17 cellular contexts compared by ENCODE assay signal in genomic region chr16:64159986-64160385, GRCh38.
DNase-seq lines count a peak whose midpoint lies in the region; FAIRE-seq and TF ChIP-seq lines count a peak whose summit lies in the region.
"Had no signal": no experiment of that assay in that cellular context is flagged by ENCODE, and none has a peak within 500 bp of the region (broad histone marks: within the 10 kb centered on the region; RNA-seq: fewer than 3 reads in every experiment).

No MANE protein-coding gene starts in this region.

- H3K18ac ChIP-seq in H1 (ENCODE audit: extremely low read depth, low read length) (no peak overlapping the region), mesendoderm (ENCODE audit: low read length) (no peak overlapping the region)

- no peak for TF ChIP-seq CTCF in H1 (IDR thresholded peaks at IDR 0.05; ENCODE audit: control extremely low read depth in 1 of 3, insufficient read depth in 1 of 3, low read depth in 1 of 3, low read length in 3 of 3)
- no peak for TF ChIP-seq CTCF in Caco-2 (IDR thresholded peaks at IDR 0.05; ENCODE audit: insufficient read depth in 1 of 2, low read depth in 1 of 2, low read length in 1 of 2, severe bottlenecking in 1 of 2, unreplicated experiment in 1 of 2)

- no peak overlapping the region for H3K4me2 ChIP-seq in H1 (ENCODE audit: insufficient read depth in 1 of 2, low read depth in 2 of 2, low read length in 2 of 2)
- H3K4me2 ChIP-seq in mesendoderm (ENCODE audit: low read length) = no peak overlapping the region

- no TSS peak for BruUV-seq in Caco-2 (replicated peaks; lab: Mats Ljungman, UMichigan)

- POLR2A ChIA-PET in H1 (lab: Charles Lee; ENCODE audit: partially characterized antibody) = no interaction called here
- POLR2A ChIA-PET in Caco-2 (lab: Charles Lee) = no interaction called here

- H3K79me2 ChIP-seq in H1 (ENCODE audit: control insufficient read depth in 1 of 2, insufficient read depth in 2 of 2, low read length in 2 of 2) (no peaks in the 10 kb centered on the region), mesendoderm (ENCODE audit: control insufficient read depth, insufficient read depth, low read length) (no peaks in the 10 kb centered on the region)

- H3K23me2 ChIP-seq in H1 (ENCODE audit: low read depth, low read length) = no peaks in the 10 kb centered on the region

- no peak overlapping the region for H2BK20ac ChIP-seq in H1 (ENCODE audit: low read length)

- CTCF ChIA-PET in H1 (lab: Charles Lee; ENCODE audit: partially characterized antibody) (interaction anchor here (0.7 kb wide), 1 partner anchor 957 kb away, joined by 4 read pairs; no protein-coding TSS in a partner anchor), Caco-2 (lab: Charles Lee) (no interaction called here)

- H4K8ac ChIP-seq in H1 (ENCODE audit: extremely low read depth, insufficient read depth, low read length) (no peak overlapping the region), mesendoderm (ENCODE audit: low read depth, low read length) (no peak overlapping the region)

- no peak overlapping the region for H3K23ac ChIP-seq in H1 (ENCODE audit: insufficient read length)
- no peak overlapping the region for H3K23ac ChIP-seq in mesendoderm (ENCODE audit: low read length)

- WGBS in H1 (ENCODE audit: extremely low coverage in 1 of 2, insufficient coverage in 1 of 2, insufficient read length in 1 of 2, insufficient replicate concordance in 2 of 2, low coverage in 1 of 2, low lambda C conversion rate in 2 of 2, missing lambda C conversion rate in 1 of 2), 2 experiments = 94% methylated on average over 2 of the region's 2 CpGs; no CpG with 5 or more reads in 1 of the 2 experiments
- WGBS in mesendoderm (ENCODE audit: extremely low coverage, insufficient coverage, low lambda C conversion rate) = no CpG with 5 or more reads among the region's 2 CpGs

- H3K4ac ChIP-seq in H1 (replicated peaks; ENCODE audit: insufficient read length, low read depth, low read length) = no peak overlapping the region
- no peak overlapping the region for H3K4ac ChIP-seq in mesendoderm (ENCODE audit: low read depth, low read length)

- H3K9me3 Mint-ChIP-seq in Caco-2 (ENCODE audit: unreplicated experiment) = no peaks in the 10 kb centered on the region

- no peak for TF ChIP-seq RAD21 in H1 (IDR thresholded peaks at IDR 0.05 in 1 of 2, conservative IDR thresholded peaks at IDR 0.05 in 1 of 2; ENCODE audit: low read depth in 2 of 2, low read length in 2 of 2)

- TF ChIP-seq EP300 in H1 (IDR thresholded peaks at IDR 0.05; ENCODE audit: borderline replicate concordance in 1 of 2, low read depth in 2 of 2, low read length in 2 of 2) = no peak

- H3K56ac ChIP-seq in H1 (replicated peaks; ENCODE audit: insufficient read length, low read depth, low read length) (no peak overlapping the region), mesendoderm (ENCODE audit: low read length) (no peak overlapping the region)

- no peaks in the 10 kb centered on the region for H3K4me1 Mint-ChIP-seq in Caco-2 (ENCODE audit: low read depth, unreplicated experiment)
- H3K4me1 Mint-ChIP-seq: IgD-negative memory B cell had no signal

- H3K79me1 ChIP-seq in H1 (ENCODE audit: low read depth, low read length) (no peaks in the 10 kb centered on the region), mesendoderm (ENCODE audit: low read length) (no peaks in the 10 kb centered on the region)

- peak; percentile 24 for FAIRE-seq in H1 (lab: Jason Lieb, UNC)
- FAIRE-seq: HTR-8/SVneo had no signal

- no peak overlapping the region for H4K91ac ChIP-seq in H1 (replicated peaks; ENCODE audit: insufficient read length, low read length)

- H3K4me1 ChIP-seq in H1 (replicated peaks in 1 of 4; ENCODE audit: control insufficient read depth in 3 of 4, insufficient read depth in 4 of 4, low read length in 3 of 4) = 0 out of 7 replicates have a peak, but pooled peaks cover 0 to 2% (median 0%) of the 10 kb centered on the region in 4 experiments
- no peaks in the 10 kb centered on the region for H3K4me1 ChIP-seq in mesendoderm (ENCODE audit: control insufficient read depth, low read depth, low read length)
- no peaks in the 10 kb centered on the region for H3K4me1 ChIP-seq in Caco-2
- H3K4me1 ChIP-seq: HAP-1 had no signal

- no peaks in the 10 kb centered on the region for H4K20me1 ChIP-seq in H1 (replicated peaks in 1 of 2; ENCODE audit: control insufficient read depth in 1 of 2, insufficient read depth in 2 of 2, low read length in 2 of 2)

- no peak overlapping the region for H3K27ac Mint-ChIP-seq in Caco-2 (ENCODE audit: unreplicated experiment)
- H3K27ac Mint-ChIP-seq: IgD-negative memory B cell had no signal

- DNase-seq in GM04504 (ENCODE audit: low read depth) = peak; percentile 17
- DNase-seq in MG63 = peak; percentile 17
- DNase-seq in H1 (ENCODE audit: low read depth in 1 of 2, low spot score in 2 of 2) = no peak
- DNase-seq in mesendoderm = no peak
- DNase-seq in cerebellar nuclear complex (lab: John Stamatoyannopoulos, UW) = no peak
- no peak for DNase-seq in Caco-2
- no peak for DNase-seq in NCI-H187 treated with DMSO at 0.1 percent for 48 hours (lab: John Stamatoyannopoulos, UW)
- DNase-seq: DMS79 treated with DMSO at 0.1 percent for 48 hours; Kasumi-1; NCI-H1105 treated with DMSO at 0.1 percent for 48 hours; NCI-H1694 treated with DMSO at 0.1 percent for 48 hours; NK-92 treated with Interleukin-12 subunit alpha and Interleukin-12 subunit beta, amount 100 ng/mL, for 24 hours; Right ventricle myocardium superior had no signal

- H2BK120ac ChIP-seq in H1 (replicated peaks; ENCODE audit: low read depth, low read length) (no peak overlapping the region), mesendoderm (ENCODE audit: low read depth, low read length) (peak overlapping the region; percentile 54)

- no peaks in the 10 kb centered on the region for H3K9me3 ChIP-seq in MG63
- no peaks in the 10 kb centered on the region for H3K9me3 ChIP-seq in H1 (ENCODE audit: insufficient read depth in 2 of 2, low read depth in 1 of 2, low read length in 1 of 2)
- H3K9me3 ChIP-seq in Caco-2 = no peaks in the 10 kb centered on the region
- H3K9me3 ChIP-seq: HAP-1 had no signal

- H3K4me3 Mint-ChIP-seq in Caco-2 (ENCODE audit: unreplicated experiment) = no peak overlapping the region
- H3K4me3 Mint-ChIP-seq: IgD-negative memory B cell had no signal

- intact Hi-C loops in Caco-2 (cut with micrococcal nuclease; ENCODE audit: unreplicated experiment) = no loop called here

- no peak overlapping the region for H2AFZ ChIP-seq in H1 (ENCODE audit: low read length)

- H4K5ac ChIP-seq in H1 (ENCODE audit: insufficient read length, low read depth, low read length) (no peak overlapping the region), mesendoderm (ENCODE audit: low read length) (no peak overlapping the region)

- H3K27me3 Mint-ChIP-seq in Caco-2 (ENCODE audit: insufficient read depth, unreplicated experiment) = no peaks in the 10 kb centered on the region
- H3K27me3 Mint-ChIP-seq: IgD-negative memory B cell had no signal

- no peak overlapping the region for H2BK5ac ChIP-seq in H1 (ENCODE audit: low read depth, low read length)
- no peak overlapping the region for H2BK5ac ChIP-seq in mesendoderm (ENCODE audit: low read length)

- no peak overlapping the region for H2BK12ac ChIP-seq in H1 (ENCODE audit: low read depth, low read length)

- no peak overlapping the region for H3K4me3 ChIP-seq in MG63
- no peak overlapping the region for H3K4me3 ChIP-seq in H1 (ENCODE audit: extremely low read depth in 1 of 4, insufficient read depth in 2 of 4, low read depth in 3 of 4, low read length in 4 of 4)
- H3K4me3 ChIP-seq in mesendoderm (ENCODE audit: low read length) = no peak overlapping the region
- H3K4me3 ChIP-seq in Caco-2 (ENCODE audit: low read depth, low read length) = no peak overlapping the region
- H3K4me3 ChIP-seq: HAP-1 had no signal

- H3K9ac ChIP-seq in H1 (replicated peaks in 1 of 4; ENCODE audit: extremely low read depth in 1 of 4, low read depth in 3 of 4, low read length in 3 of 4) = no peak overlapping the region
- H3K9ac ChIP-seq in mesendoderm (ENCODE audit: low read length) = no peak overlapping the region

- H3K36me3 ChIP-seq in MG63 = no peaks in the 10 kb centered on the region
- no peaks in the 10 kb centered on the region for H3K36me3 ChIP-seq in H1 (ENCODE audit: control insufficient read depth in 2 of 4, insufficient read depth in 4 of 4, low read length in 3 of 4)
- no peaks in the 10 kb centered on the region for H3K36me3 ChIP-seq in mesendoderm (ENCODE audit: control insufficient read depth, insufficient read depth, low read length)
- no peaks in the 10 kb centered on the region for H3K36me3 ChIP-seq in Caco-2 (ENCODE audit: control insufficient read depth, insufficient read depth, low read length)
- H3K36me3 ChIP-seq: HAP-1 had no signal

- H2BK15ac ChIP-seq in H1 (ENCODE audit: low read length) (no peak overlapping the region), mesendoderm (replicated peaks; ENCODE audit: low read depth) (no peak overlapping the region)

- no peaks in the 10 kb centered on the region for H3K36me3 Mint-ChIP-seq in Caco-2 (ENCODE audit: insufficient read depth, unreplicated experiment)
- H3K36me3 Mint-ChIP-seq: IgD-negative memory B cell had no signal

- no peak overlapping the region for H3K14ac ChIP-seq in H1 (ENCODE audit: insufficient read length)

- no peak overlapping the region for H3K27ac ChIP-seq in H1 (ENCODE audit: low read depth, low read length)
- H3K27ac ChIP-seq in mesendoderm (ENCODE audit: low read depth, low read length) = no peak overlapping the region
- H3K27ac ChIP-seq: C4-2B had no signal

- no peaks in the 10 kb centered on the region for H3K27me3 ChIP-seq in MG63
- no peaks in the 10 kb centered on the region for H3K27me3 ChIP-seq in H1 (replicated peaks in 1 of 4; ENCODE audit: control insufficient read depth in 3 of 4, extremely low read depth in 1 of 4, insufficient read depth in 3 of 4, low read length in 3 of 4)
- no peaks in the 10 kb centered on the region for H3K27me3 ChIP-seq in mesendoderm (ENCODE audit: insufficient read depth, low read length, poor library complexity)
- H3K27me3 ChIP-seq in Caco-2 (replicated peaks; ENCODE audit: control insufficient read depth, insufficient read depth, low read length) = no peaks in the 10 kb centered on the region

- no peak overlapping the region for H2AK5ac ChIP-seq in H1 (ENCODE audit: low read depth, low read length)
- H2AK5ac ChIP-seq in mesendoderm (ENCODE audit: low read length) = no peak overlapping the region

- no peak for TF ChIP-seq POLR2A in H1 (IDR thresholded peaks at IDR 0.05; ENCODE audit: control extremely low read depth in 1 of 2, low read depth in 2 of 2, low read length in 2 of 2)

TF ChIP-seq in H1, 55 proteins besides CTCF, POLR2A, EP300 and RAD21 (continues in another document):
- TF ChIP-seq GTF2F1 (IDR thresholded peaks at IDR 0.05; ENCODE audit: borderline replicate concordance, low read depth, low read length) (no peak), NANOG (IDR thresholded peaks at IDR 0.05; ENCODE audit: insufficient read depth, low read depth, low read length, poor library complexity, severe bottlenecking) (no peak), MAFK (IDR thresholded peaks at IDR 0.05; ENCODE audit: low read depth, low read length) (no peak), SIX5 (IDR thresholded peaks at IDR 0.05; ENCODE audit: low read depth, low read length) (no peak), CHD1 (IDR thresholded peaks at IDR 0.05; ENCODE audit: low read depth, low read length) (no peak), PHF8 (conservative IDR thresholded peaks at IDR 0.05; ENCODE audit: low read depth, low read length) (no peak), TAF7 (optimal IDR thresholded peaks at IDR 0.05; ENCODE audit: borderline replicate concordance, low read depth, low read length) (no peak)

Comparison
In these comparisons a context has a peak if more than half of its experiments do, and no peak if none do; other contexts are left out.
1. DNase-seq: peak in GM04504 (single experiment) and MG63 (single experiment); none in H1 (0 of 2), mesendoderm (single experiment), cerebellar nuclear complex (0 of 2), Caco-2 (0 of 2) and NCI-H187 treated with DMSO at 0.1 percent for 48 hours (single experiment).